15 cellular contexts compared by ENCODE assay signal in the genomic region with DNA sequence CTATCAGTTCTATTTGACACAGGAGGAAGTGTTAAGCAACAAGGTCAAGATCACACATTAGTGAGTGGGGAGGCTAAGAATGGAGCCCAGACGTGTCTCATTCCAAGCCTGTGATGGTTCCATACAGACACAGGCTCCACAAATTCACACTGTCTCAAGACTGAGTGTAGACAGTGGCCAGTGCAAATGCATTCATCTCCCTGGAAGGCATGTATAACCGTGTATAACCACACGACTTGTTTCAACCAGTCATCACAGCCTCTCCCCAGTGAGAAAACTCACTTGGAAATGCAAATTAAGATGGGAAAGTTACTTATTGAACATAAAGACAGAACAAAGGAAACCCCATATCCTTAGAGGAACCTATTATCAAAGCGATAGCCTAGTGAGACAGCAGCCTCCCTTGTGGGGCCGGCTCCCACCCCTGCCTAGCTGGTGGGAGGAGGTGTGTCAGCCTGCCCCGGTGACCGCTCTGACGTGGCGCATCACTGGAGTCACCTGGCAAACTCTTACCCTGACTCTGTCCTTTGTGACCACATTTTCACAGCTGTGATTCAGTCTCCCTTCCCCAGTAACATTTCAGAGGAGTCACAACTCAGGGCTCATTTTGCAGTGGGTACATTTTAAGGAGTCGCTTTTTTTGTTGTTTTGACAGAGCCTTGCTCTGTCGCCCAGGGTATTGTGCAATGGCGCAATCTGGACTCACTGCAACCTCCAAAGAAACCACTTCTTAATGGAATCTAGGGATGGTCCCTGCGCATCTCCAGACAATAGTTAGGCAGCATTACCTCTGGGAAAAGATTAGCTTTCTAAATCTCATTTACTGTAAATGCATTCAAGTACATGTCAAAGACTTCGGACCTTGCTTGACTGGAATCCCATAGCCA.
DNase-seq lines count a peak whose midpoint lies in the region; ATAC-seq, FAIRE-seq and TF ChIP-seq lines count a peak whose summit lies in the region.
"Had no signal": no experiment of that assay in that cellular context is flagged by ENCODE, and none has a peak within 500 bp of the region (broad histone marks: within the 10 kb centered on the region; RNA-seq: fewer than 3 reads in every experiment).

No MANE protein-coding gene starts in this region.

- peak overlapping the region; percentile 72 for H3K27ac ChIP-seq in keratinocyte (ENCODE audit: control insufficient read depth, insufficient read depth, low read length)
- H3K27ac ChIP-seq in upper lobe of left lung, result no peak overlapping the region
- H3K27ac ChIP-seq: ascending aorta had no signal

- H3K9me3 ChIP-seq in keratinocyte (ENCODE audit: control insufficient read depth, low read depth, low read length) (no peaks in the 10 kb centered on the region), upper lobe of left lung (no peaks in the 10 kb centered on the region)
- H3K9me3 ChIP-seq: ascending aorta, BE2C had no signal

- TF ChIP-seq CTCF in WTC11 (IDR thresholded peaks at IDR 0.05) (no peak), keratinocyte (optimal IDR thresholded peaks at IDR 0.05 in 1 of 3, IDR thresholded peaks at IDR 0.05 in 1 of 3, conservative IDR thresholded peaks at IDR 0.05 in 1 of 3; ENCODE audit: extremely low read depth in 1 of 3, insufficient read depth in 2 of 3, low read length in 3 of 3) (no peak), upper lobe of left lung (IDR thresholded peaks at IDR 0.05) (no peak)

- no peak overlapping the region for H3K27ac Mint-ChIP-seq in WTC11
- H3K27ac Mint-ChIP-seq: activated CD4-positive, alpha-beta T cell treated with anti-CD3 and anti-CD28 coated beads, Interleukin-2, amount 10 ng/mL, durations not matched to agents 7 days and 5 days; activated T-helper 2 cell treated with anti-CD3 and anti-CD28 coated beads, Interferon-gamma antibody, Interleukin-2, Interleukin-4, amounts not matched to agents 10 μg/mL and 5 μg/mL and 100 μg/mL, durations not matched to agents 14 hours and 24 hours and 36 hours had no signal

- 89 to 92% methylated on average over 14 of the region's 14 CpGs for WGBS in upper lobe of left lung, 2 donors

- H3K36me3 Mint-ChIP-seq in WTC11, result no peaks in the 10 kb centered on the region

- no peaks in the 10 kb centered on the region for H4K20me1 ChIP-seq in keratinocyte (ENCODE audit: control insufficient read depth, extremely low read depth, insufficient read depth, low read length)

- H3K9me1 ChIP-seq in keratinocyte (ENCODE audit: control insufficient read depth, extremely low read depth, insufficient read depth, low read length), result no peaks in the 10 kb centered on the region

- H3K27me3 ChIP-seq in keratinocyte (ENCODE audit: control insufficient read depth, extremely low read depth, insufficient read depth, low read length) (no peaks in the 10 kb centered on the region), upper lobe of left lung (no peaks in the 10 kb centered on the region)
- H3K27me3 ChIP-seq: ascending aorta, BE2C had no signal

- H3K36me3 ChIP-seq in keratinocyte (ENCODE audit: control insufficient read depth in 2 of 2, extremely low read depth in 1 of 2, insufficient read depth in 2 of 2, low read length in 2 of 2) (no peaks in the 10 kb centered on the region), upper lobe of left lung (no peaks in the 10 kb centered on the region)
- H3K36me3 ChIP-seq: ascending aorta, BE2C had no signal

- H2AFZ ChIP-seq in keratinocyte (ENCODE audit: control insufficient read depth, low read length), result peak overlapping the region; percentile 35

- peaks cover 47% of the 10 kb centered on the region for H3K4me1 Mint-ChIP-seq in WTC11
- H3K4me1 Mint-ChIP-seq: activated CD4-positive, alpha-beta T cell treated with anti-CD3 and anti-CD28 coated beads, Interleukin-2, amount 10 ng/mL, durations not matched to agents 7 days and 5 days had no signal

- no peaks in the 10 kb centered on the region for H3K79me2 ChIP-seq in keratinocyte (ENCODE audit: control insufficient read depth, insufficient read depth, low read length)

- peak overlapping the region in 1 of 3 experiments; percentile 0 for H3K4me3 ChIP-seq in keratinocyte (ENCODE audit: control insufficient read depth in 2 of 3, extremely low read depth in 1 of 3, insufficient read depth in 2 of 3, low read depth in 1 of 3, low read length in 3 of 3)
- no peak overlapping the region for H3K4me3 ChIP-seq in upper lobe of left lung
- H3K4me3 ChIP-seq: ascending aorta had no signal

- dilution Hi-C loops in keratinocyte (cut with MboI; ENCODE audit: extremely low pct_ligation_motif_present, low sequenced_read_pairs), result no loop called here

- CTCF ChIA-PET in WTC11 (lab: Charles Lee), result no interaction called here

- H3K9ac ChIP-seq in keratinocyte (ENCODE audit: control insufficient read depth, extremely low read depth, insufficient read depth, low read length), result peak overlapping the region; percentile 49

- H3K9me3 Mint-ChIP-seq in WTC11, result peaks cover 8% of the 10 kb centered on the region; the same call in 1 of the 2 replicates
- H3K9me3 Mint-ChIP-seq: activated CD4-positive, alpha-beta T cell treated with anti-CD3 and anti-CD28 coated beads, Interleukin-2, amount 10 ng/mL, durations not matched to agents 7 days and 5 days; activated T-helper 2 cell treated with anti-CD3 and anti-CD28 coated beads, Interferon-gamma antibody, Interleukin-2, Interleukin-4, amounts not matched to agents 10 μg/mL and 5 μg/mL and 100 μg/mL, durations not matched to agents 14 hours and 24 hours and 36 hours had no signal

- TF ChIP-seq EP300 in upper lobe of left lung (IDR thresholded peaks at IDR 0.05), result no peak

- no peak overlapping the region for H3K4me3 Mint-ChIP-seq in WTC11
- H3K4me3 Mint-ChIP-seq: activated CD4-positive, alpha-beta T cell treated with anti-CD3 and anti-CD28 coated beads, Interleukin-2, amount 10 ng/mL, durations not matched to agents 7 days and 5 days had no signal

- ATAC-seq in GM18870 (IDR thresholded peaks at IDR 0.05; ENCODE audit: unreplicated experiment) (peak; percentile 77), HG02798 (IDR thresholded peaks at IDR 0.05; ENCODE audit: poor library complexity, unreplicated experiment) (peak; percentile 78), WTC11 (peak; percentile 32), upper lobe of left lung (ENCODE audit: low FRiP score in 2 of 2) (no peak), HG02970 (IDR thresholded peaks at IDR 0.05; ENCODE audit: low FRiP score, unreplicated experiment) (no peak)

- no peak for DNase-seq in WTC11 (ENCODE audit: low spot score)
- peak; percentile 89 for DNase-seq in keratinocyte (ENCODE audit: low read depth, low spot score)
- no peak for DNase-seq in ureter (ENCODE audit: low spot score)
- DNase-seq in upper lobe of left lung, result no peak
- no peak for DNase-seq in HuH-7.5 (ENCODE audit: low spot score)
- DNase-seq: activated CD4-positive, alpha-beta T cell treated with anti-CD3 and anti-CD28 coated beads, Interleukin-2, amount 10 ng/mL, durations not matched to agents 7 days and 5 days; BE2C; Karpas-422; midbrain had no signal

- H3K4me1 ChIP-seq in keratinocyte (ENCODE audit: control insufficient read depth, extremely low read depth, insufficient read depth, low read length) (peaks cover 30% of the 10 kb centered on the region), upper lobe of left lung (no peaks in the 10 kb centered on the region)
- H3K4me1 ChIP-seq: ascending aorta, BE2C had no signal

- H3K4me2 ChIP-seq in keratinocyte (ENCODE audit: control insufficient read depth, extremely low read depth, insufficient read depth, low read depth, low read length), result peak overlapping the region; percentile 50

- POLR2A ChIA-PET in WTC11 (lab: Charles Lee), result no interaction called here

- no peaks in the 10 kb centered on the region for H3K27me3 Mint-ChIP-seq in WTC11 (ENCODE audit: low read depth)
- H3K27me3 Mint-ChIP-seq: activated CD4-positive, alpha-beta T cell treated with anti-CD3 and anti-CD28 coated beads, Interleukin-2, amount 10 ng/mL, durations not matched to agents 7 days and 5 days had no signal

- no peak for TF ChIP-seq POLR2A in upper lobe of left lung (IDR thresholded peaks at IDR 0.05)

- peak; percentile 94 for FAIRE-seq in keratinocyte (lab: Jason Lieb, UNC)
- FAIRE-seq: endometrium had no signal

TF ChIP-seq in WTC11, 78 proteins besides CTCF, POLR2A, EP300 and RAD21:
- TF ChIP-seq AFF4 (CRISPR knock-in tag; IDR thresholded peaks at IDR 0.05; ENCODE audit: borderline replicate concordance) (no peak), ZSCAN18 (CRISPR knock-in tag; IDR thresholded peaks at IDR 0.05) (no peak)
TF ChIP-seq in WTC11: peak in this region for 0.

Comparison
In these comparisons a context has a peak if more than half of its experiments do, and no peak if none do; other contexts are left out.
1. ATAC-seq: peak in GM18870 (single experiment), HG02798 (single experiment) and WTC11 (single experiment); none in upper lobe of left lung (0 of 2) and HG02970 (single experiment).